1 cellular context compared by ENCODE assay signal in the genomic region with DNA sequence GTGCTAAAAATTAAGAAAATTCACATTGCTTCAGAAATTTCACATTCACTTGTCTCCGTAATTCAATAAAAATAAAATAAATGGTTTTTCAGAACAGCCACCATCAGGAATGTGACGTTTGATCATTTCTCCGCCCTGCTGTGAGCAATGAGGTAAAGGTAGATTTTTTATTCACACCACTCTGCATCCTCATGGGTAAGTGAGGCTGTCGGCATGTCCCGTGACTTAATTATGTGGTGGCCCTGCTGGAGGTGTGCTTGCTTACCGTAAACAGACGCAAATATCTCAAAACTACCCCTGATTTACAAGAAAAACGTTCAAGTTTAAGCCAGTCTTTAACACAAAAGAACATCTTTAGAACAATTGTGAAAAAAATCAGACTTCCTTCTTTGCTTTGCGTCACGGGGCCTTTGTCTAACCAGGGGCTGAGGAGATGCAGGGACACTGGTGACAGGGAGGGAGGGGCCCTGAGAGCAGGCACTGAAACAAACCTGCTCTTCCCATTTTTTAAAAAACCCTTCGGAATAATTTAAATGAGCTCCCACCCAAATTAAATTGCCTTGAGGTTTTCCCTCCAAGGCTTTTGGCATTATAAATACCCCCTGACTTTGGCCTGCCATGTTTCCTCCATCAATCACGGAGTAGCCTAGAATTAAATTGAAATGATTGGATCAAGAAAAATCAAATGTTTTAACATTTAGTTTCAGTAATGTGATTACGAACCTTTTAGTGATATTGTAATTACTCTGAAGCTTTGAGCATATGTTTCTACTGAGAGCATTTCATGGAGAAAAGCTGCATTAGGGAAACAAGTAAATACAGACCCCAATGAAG.
TF ChIP-seq lines count a peak whose summit lies in the region.

No MANE protein-coding gene starts in this region.

TF ChIP-seq in H1, 55 proteins besides CTCF, POLR2A, EP300 and RAD21:
- TF ChIP-seq SIRT6 (IDR thresholded peaks at IDR 0.05; ENCODE audit: low read length), result no peak
- TF ChIP-seq, protein P1, sequence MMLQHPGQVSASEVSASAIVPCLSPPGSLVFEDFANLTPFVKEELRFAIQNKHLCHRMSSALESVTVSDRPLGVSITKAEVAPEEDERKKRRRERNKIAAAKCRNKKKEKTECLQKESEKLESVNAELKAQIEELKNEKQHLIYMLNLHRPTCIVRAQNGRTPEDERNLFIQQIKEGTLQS (IDR thresholded peaks at IDR 0.05; ENCODE audit: insufficient read depth, low read depth, low read length), result no peak
- no peak for TF ChIP-seq CHD2 (IDR thresholded peaks at IDR 0.05; ENCODE audit: low read length)
- TF ChIP-seq NRF1 (IDR thresholded peaks at IDR 0.05; ENCODE audit: low read depth, low read length), result no peak
- TF ChIP-seq MAFK (IDR thresholded peaks at IDR 0.05; ENCODE audit: low read depth, low read length), result no peak
- TF ChIP-seq CTBP2 (IDR thresholded peaks at IDR 0.05; ENCODE audit: borderline replicate concordance, insufficient read depth, insufficient read length, low read length), result no peak
- no peak for TF ChIP-seq RNF2 (IDR thresholded peaks at IDR 0.05; ENCODE audit: borderline replicate concordance, low read depth, low read length, missing control alignments, poor library complexity, severe bottlenecking)
- TF ChIP-seq RFX5 (IDR thresholded peaks at IDR 0.05; ENCODE audit: borderline replicate concordance, low read depth, low read length), result no peak
- TF ChIP-seq TCF12 (IDR thresholded peaks at IDR 0.05; ENCODE audit: low read depth, low read length), result no peak
- TF ChIP-seq PHF8 (conservative IDR thresholded peaks at IDR 0.05; ENCODE audit: low read depth, low read length), result no peak
- no peak for TF ChIP-seq POU5F1 (IDR thresholded peaks at IDR 0.05; ENCODE audit: low read depth, low read length)
